In the genomic region with DNA sequence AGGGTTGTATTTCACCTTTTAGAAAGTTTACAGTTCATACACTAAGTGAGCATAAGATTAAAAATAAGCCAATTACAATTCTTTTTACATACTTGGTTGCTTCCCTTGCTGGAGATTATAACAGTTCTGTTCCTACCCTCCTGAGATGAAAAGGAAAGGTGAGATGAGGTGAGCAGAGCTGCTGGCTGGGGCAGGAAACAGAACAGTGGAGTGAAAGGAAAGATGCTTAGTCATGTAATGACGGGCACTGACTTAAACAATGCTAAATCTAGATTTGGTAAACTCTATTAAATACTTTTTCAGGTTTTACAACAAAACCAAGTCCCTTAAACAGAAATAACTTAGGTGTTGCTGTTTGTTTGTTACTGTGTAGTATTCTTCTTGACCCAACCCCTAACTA, we compare ENCODE assay signal across 2 cellular contexts.
TF ChIP-seq lines count a peak whose summit lies in the region.

No MANE protein-coding gene starts in this region.

TF ChIP-seq in SK-N-SH, 30 proteins besides CTCF, POLR2A, EP300 and RAD21 (continued from another document):
- TF ChIP-seq CHD2 (IDR thresholded peaks at IDR 0.05; ENCODE audit: low read length, partially characterized antibody) = no peak
- no peak for TF ChIP-seq RFX5 (IDR thresholded peaks at IDR 0.05; ENCODE audit: low read length)
- TF ChIP-seq, protein P1, sequence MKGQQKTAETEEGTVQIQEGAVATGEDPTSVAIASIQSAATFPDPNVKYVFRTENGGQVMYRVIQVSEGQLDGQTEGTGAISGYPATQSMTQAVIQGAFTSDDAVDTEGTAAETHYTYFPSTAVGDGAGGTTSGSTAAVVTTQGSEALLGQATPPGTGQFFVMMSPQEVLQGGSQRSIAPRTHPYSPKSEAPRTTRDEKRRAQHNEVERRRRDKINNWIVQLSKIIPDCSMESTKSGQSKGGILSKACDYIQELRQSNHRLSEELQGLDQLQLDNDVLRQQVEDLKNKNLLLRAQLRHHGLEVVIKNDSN (IDR thresholded peaks at IDR 0.05; ENCODE audit: borderline replicate concordance, low read depth) = no peak
TF ChIP-seq in SK-N-SH: peak in this region for 0.

TF ChIP-seq in SK-N-SH treated with all-trans-retinoic acid at 6 μM for 48 hours, 23 proteins besides CTCF, POLR2A, EP300 and RAD21 (continued from another document):
- no peak for TF ChIP-seq PPARA (CRISPR knock-in tag; IDR thresholded peaks at IDR 0.05; ENCODE audit: borderline replicate concordance)
- no peak for TF ChIP-seq CREB5 (CRISPR knock-in tag; IDR thresholded peaks at IDR 0.05; ENCODE audit: low read depth)
- TF ChIP-seq, protein P2, sequence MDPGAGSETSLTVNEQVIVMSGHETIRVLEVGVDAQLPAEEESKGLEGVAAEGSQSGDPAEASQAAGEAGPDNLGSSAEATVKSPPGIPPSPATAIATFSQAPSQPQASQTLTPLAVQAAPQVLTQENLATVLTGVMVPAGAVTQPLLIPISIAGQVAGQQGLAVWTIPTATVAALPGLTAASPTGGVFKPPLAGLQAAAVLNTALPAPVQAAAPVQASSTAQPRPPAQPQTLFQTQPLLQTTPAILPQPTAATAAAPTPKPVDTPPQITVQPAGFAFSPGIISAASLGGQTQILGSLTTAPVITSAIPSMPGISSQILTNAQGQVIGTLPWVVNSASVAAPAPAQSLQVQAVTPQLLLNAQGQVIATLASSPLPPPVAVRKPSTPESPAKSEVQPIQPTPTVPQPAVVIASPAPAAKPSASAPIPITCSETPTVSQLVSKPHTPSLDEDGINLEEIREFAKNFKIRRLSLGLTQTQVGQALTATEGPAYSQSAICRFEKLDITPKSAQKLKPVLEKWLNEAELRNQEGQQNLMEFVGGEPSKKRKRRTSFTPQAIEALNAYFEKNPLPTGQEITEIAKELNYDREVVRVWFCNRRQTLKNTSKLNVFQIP (CRISPR knock-in tag; IDR thresholded peaks at IDR 0.05; ENCODE audit: borderline replicate concordance, low read depth) = no peak
- TF ChIP-seq ZNF70 (CRISPR knock-in tag; IDR thresholded peaks at IDR 0.05) = no peak
- TF ChIP-seq PATZ1 (CRISPR knock-in tag; IDR thresholded peaks at IDR 0.05; ENCODE audit: borderline replicate concordance) = no peak
- TF ChIP-seq RARB (CRISPR knock-in tag; IDR thresholded peaks at IDR 0.05) = no peak
- no peak for TF ChIP-seq ZNF8 (CRISPR knock-in tag; IDR thresholded peaks at IDR 0.05)
- no peak for TF ChIP-seq TCF4 (CRISPR knock-in tag; IDR thresholded peaks at IDR 0.05; ENCODE audit: borderline replicate concordance)
